1 cellular context compared by ENCODE assay signal in the genomic region with DNA sequence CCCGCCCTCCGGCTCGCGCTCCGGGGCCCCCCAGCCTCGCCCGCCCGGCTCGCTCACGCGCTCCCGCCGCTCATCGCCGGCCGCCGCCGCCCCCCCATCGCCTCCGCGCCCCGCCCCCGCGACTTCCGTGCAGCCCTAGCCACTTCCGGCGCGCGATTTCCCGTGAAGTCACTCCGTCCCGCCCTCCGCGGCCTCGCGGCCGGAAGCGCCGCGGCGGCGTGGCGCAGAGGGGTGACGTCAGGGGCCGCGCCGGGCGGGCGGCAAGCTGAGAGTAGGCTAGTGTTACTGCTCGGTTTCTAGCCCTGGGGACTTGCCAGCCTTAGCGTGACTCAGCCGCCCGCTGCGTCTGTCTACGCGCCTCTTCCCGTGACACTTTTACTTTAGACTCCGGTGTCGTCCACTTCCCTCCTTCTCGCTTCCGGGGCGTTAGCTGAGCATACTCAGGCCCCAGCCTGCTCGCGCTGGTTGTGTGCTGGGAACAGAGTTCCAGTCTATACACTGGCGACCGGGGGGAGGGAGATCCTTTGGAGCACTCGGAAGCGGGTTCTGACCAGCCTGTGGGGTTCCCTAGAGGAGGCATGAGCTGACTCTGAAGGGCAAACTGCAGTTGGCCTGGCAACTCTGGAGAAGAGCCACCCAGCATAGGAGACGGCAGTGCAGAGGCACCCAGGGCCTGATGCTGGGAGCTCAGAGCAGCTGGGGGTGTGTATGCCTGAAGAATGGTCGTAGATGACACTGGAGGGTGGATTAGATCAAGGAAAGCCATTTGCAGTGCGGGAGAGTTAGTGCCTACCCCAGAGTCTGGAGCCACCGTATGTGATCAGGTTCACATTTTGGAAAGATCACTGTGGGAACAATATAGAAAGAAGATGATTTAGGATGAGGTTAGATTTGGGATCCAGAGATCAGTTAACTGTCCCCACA.
TF ChIP-seq lines count a peak whose summit lies in the region.

A gene (minus strand): TSS at position 137 of the 924 bp plus-strand sequence. CDS start 182 bp downstream, outside the sequence.

TF ChIP-seq in SK-N-SH, 30 proteins besides CTCF, POLR2A, EP300 and RAD21 (continued from another document):
- TF ChIP-seq, protein P1, sequence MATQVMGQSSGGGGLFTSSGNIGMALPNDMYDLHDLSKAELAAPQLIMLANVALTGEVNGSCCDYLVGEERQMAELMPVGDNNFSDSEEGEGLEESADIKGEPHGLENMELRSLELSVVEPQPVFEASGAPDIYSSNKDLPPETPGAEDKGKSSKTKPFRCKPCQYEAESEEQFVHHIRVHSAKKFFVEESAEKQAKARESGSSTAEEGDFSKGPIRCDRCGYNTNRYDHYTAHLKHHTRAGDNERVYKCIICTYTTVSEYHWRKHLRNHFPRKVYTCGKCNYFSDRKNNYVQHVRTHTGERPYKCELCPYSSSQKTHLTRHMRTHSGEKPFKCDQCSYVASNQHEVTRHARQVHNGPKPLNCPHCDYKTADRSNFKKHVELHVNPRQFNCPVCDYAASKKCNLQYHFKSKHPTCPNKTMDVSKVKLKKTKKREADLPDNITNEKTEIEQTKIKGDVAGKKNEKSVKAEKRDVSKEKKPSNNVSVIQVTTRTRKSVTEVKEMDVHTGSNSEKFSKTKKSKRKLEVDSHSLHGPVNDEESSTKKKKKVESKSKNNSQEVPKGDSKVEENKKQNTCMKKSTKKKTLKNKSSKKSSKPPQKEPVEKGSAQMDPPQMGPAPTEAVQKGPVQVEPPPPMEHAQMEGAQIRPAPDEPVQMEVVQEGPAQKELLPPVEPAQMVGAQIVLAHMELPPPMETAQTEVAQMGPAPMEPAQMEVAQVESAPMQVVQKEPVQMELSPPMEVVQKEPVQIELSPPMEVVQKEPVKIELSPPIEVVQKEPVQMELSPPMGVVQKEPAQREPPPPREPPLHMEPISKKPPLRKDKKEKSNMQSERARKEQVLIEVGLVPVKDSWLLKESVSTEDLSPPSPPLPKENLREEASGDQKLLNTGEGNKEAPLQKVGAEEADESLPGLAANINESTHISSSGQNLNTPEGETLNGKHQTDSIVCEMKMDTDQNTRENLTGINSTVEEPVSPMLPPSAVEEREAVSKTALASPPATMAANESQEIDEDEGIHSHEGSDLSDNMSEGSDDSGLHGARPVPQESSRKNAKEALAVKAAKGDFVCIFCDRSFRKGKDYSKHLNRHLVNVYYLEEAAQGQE (IDR thresholded peaks at IDR 0.05; ENCODE audit: low read depth, low read length), result peak; percentile 41; the same call in 1 of the 2 replicates
- TF ChIP-seq POLR2AphosphoS5 (IDR thresholded peaks at IDR 0.05; ENCODE audit: low read depth, low read length), result peak; percentile 87
- TF ChIP-seq FOSL2 (IDR thresholded peaks at IDR 0.05; ENCODE audit: borderline replicate concordance, low read depth), result peak; percentile 70; the same call in 1 of the 2 replicates
